Comparison of ENCODE assay signal across 11 cellular contexts in the genomic region with DNA sequence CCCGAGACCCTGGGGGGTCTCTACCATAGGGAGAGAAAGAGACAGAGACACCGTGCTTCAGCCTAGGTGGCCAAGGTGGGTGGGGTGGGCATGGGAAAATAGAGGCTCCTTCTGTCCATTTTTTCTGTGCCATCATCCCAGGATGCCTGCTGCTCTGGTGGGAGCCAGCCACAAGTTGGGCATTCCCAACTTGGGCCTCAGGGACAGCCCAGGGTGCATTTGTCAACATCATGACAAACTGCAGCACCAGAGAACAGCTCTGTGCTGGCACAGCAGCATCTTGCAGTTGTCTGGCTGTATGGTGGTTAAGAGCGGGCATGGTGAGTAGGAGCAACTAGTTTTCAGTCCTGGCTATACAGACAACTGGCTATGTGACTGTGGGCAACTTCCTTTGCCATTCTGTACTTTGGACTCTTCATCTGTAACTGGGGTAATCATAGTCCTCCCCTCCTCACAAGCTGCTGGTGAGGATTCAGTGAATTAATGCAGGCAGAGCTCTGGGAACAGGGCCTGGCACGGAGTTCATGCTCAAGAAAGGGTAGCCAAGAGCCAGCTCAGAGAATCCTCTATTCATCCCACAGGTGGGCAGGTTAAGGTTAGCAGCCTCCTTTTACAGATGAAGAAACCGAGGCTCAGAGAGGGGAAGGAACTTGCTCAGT.
DNase-seq lines count a peak whose midpoint lies in the region; ATAC-seq, FAIRE-seq and TF ChIP-seq lines count a peak whose summit lies in the region.
"Had no signal": no experiment of that assay in that cellular context is flagged by ENCODE, and none has a peak within 500 bp of the region (broad histone marks: within the 10 kb centered on the region; RNA-seq: fewer than 3 reads in every experiment).

No MANE protein-coding gene starts in this region.

- no peaks in the 10 kb centered on the region for H3K36me3 Mint-ChIP-seq in activated naive CD8-positive, alpha-beta T cell treated with anti-CD3 and anti-CD28 coated beads, Interleukin-2, amount 50 U/mL, for 24 hours (ENCODE audit: low read depth)

- no peaks in the 10 kb centered on the region for H3K9me3 ChIP-seq in sigmoid colon

- H3K27me3 ChIP-seq in layer of hippocampus (ENCODE audit: control insufficient read depth, insufficient read depth, low read length) (no peaks in the 10 kb centered on the region), sigmoid colon (no peaks in the 10 kb centered on the region)

- no peaks in the 10 kb centered on the region for H3K27me3 Mint-ChIP-seq in activated naive CD8-positive, alpha-beta T cell treated with anti-CD3 and anti-CD28 coated beads, Interleukin-2, amount 50 U/mL, for 24 hours

- TF ChIP-seq EP300 in sigmoid colon (IDR thresholded peaks at IDR 0.05), result no peak

- H3K4me3 Mint-ChIP-seq in activated naive CD8-positive, alpha-beta T cell treated with anti-CD3 and anti-CD28 coated beads, Interleukin-2, amount 50 U/mL, for 24 hours, result no peak overlapping the region

- intact Hi-C loops in sigmoid colon (cut with DNase I), result no loop called here

- no peak for TF ChIP-seq CTCF in sigmoid colon (IDR thresholded peaks at IDR 0.05)

- H3K4me3 ChIP-seq in sigmoid colon, result no peak overlapping the region

- no peaks in the 10 kb centered on the region for H3K9me3 Mint-ChIP-seq in activated naive CD8-positive, alpha-beta T cell treated with anti-CD3 and anti-CD28 coated beads, Interleukin-2, amount 50 U/mL, for 24 hours

- H3K4me1 ChIP-seq in sigmoid colon, result peaks cover 0 to 68% (median 60%) of the 10 kb centered on the region in 4 donors

- 65 to 83% methylated on average over 5 of the region's 5 CpGs for WGBS in sigmoid colon, 2 donors

- H3K27ac ChIP-seq in layer of hippocampus (ENCODE audit: low read depth, low read length), result peak overlapping the region; percentile 87
- peak overlapping the region; percentile 84 to 89 (median 86) for H3K27ac ChIP-seq in sigmoid colon

- peaks cover 18% of the 10 kb centered on the region for H3K4me1 Mint-ChIP-seq in activated naive CD8-positive, alpha-beta T cell treated with anti-CD3 and anti-CD28 coated beads, Interleukin-2, amount 50 U/mL, for 24 hours

- DNase-seq in GM19239 (ENCODE audit: insufficient read length, low spot score) (no peak), sigmoid colon (peak; percentile 48), SHP77 (lab: John Stamatoyannopoulos, UW) (no peak), GM19240 (ENCODE audit: insufficient read length, low spot score) (no peak), middle frontal gyrus (ENCODE audit: extremely low spot score, low spot score) (no peak)
- no peak for DNase-seq in activated naive CD8-positive, alpha-beta T cell treated with anti-CD3 and anti-CD28 coated beads, Interleukin-2, amount 50 U/mL, for 24 hours
- DNase-seq: activated naive CD4-positive, alpha-beta T cell treated with Interleukin-2 at 50 U/mL for 16 hours; NCI-H1417 treated with DMSO at 0.1 percent for 48 hours had no signal

- peak overlapping the region; percentile 5 for H3K27ac Mint-ChIP-seq in activated naive CD8-positive, alpha-beta T cell treated with anti-CD3 and anti-CD28 coated beads, Interleukin-2, amount 50 U/mL, for 24 hours

- FAIRE-seq in GM19239 (lab: Jason Lieb, UNC), result peak; percentile 4
- FAIRE-seq: endometrium had no signal

- no peak for ATAC-seq in activated naive CD8-positive, alpha-beta T cell treated with anti-CD3 and anti-CD28 coated beads, Interleukin-2, amount 50 U/mL, for 24 hours
- ATAC-seq in GM21529 (IDR thresholded peaks at IDR 0.05; ENCODE audit: unreplicated experiment), result no peak

- no peaks in the 10 kb centered on the region for H3K36me3 ChIP-seq in sigmoid colon

- TF ChIP-seq POLR2A in sigmoid colon (IDR thresholded peaks at IDR 0.05), result no peak
